Comparison of ENCODE assay signal across 8 cellular contexts in the genomic region with DNA sequence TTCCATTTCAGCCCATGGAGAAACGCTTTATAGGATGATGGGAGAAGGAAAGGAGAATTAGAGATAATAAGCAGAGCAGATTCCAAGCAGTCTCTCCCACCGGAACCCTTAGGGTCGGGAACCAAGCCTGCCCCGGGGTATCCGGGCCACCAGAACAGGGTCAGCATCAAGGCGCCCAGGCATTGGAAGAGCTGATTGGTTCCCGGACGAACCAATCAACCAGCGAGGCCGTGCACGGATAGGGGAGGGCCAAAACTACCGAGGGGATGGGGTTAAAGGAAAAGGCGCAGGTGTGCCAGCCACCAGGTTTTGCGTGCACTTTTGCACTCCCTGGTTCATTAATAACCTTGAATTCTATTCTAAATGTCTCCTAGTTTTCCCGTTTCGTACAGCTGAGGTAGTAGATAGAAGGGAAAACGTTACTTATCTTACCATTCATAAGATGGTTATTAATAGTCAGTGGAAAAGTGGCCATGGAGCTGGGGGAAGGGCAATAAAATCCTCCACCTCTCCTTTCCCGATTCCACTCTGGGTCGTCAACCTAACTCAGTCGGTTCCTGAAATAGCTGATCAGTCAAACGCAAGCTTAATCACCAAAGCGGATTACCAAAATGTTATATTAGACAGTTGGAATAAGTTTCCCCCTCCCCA. TPM values are rescaled to one million over a fixed set of nuclear protein-coding genes. Genes with fewer than 3 reads are reported as not detected.
A peak's percentile ranks its signal among the peaks of the same experiment; 100 is the strongest.
DNase-seq lines count a peak whose midpoint lies in the region; ATAC-seq and TF ChIP-seq lines count a peak whose summit lies in the region.

No MANE protein-coding gene starts in this region.

- H3K4me3 Mint-ChIP-seq in IgD-negative memory B cell: peak overlapping the region; percentile 56 to 93 (median 86)
- peak overlapping the region; percentile 80 for H3K4me3 Mint-ChIP-seq in activated T-helper 1 cell treated with anti-CD3 and anti-CD28 coated beads, Interleukin-12 subunit alpha, Interleukin-12 subunit beta, Interleukin-2, Interleukin-4 antibody, amounts not matched to agents 30 ng/mL and 10 ng/mL and 1 ng/mL, durations not matched to agents 14 hours and 24 hours and 36 hours

- DNase-seq in CD1c-positive myeloid dendritic cell (ENCODE audit: extremely low spot score) (peak; percentile 5), heart right ventricle (peak; percentile 45 to 50), osteoblast (ENCODE audit: insufficient read length, low spot score, missing footprints) (peak; percentile 89), NOMO-1 treated with dmso at 0.1 percent for 144 hours (lab: John Stamatoyannopoulos, UW; ENCODE audit: unreplicated experiment) (no peak)
- DNase-seq in activated T-helper 1 cell treated with anti-CD3 and anti-CD28 coated beads, Interleukin-12 subunit alpha, Interleukin-12 subunit beta, Interleukin-2, Interleukin-4 antibody, amounts not matched to agents 30 ng/mL and 10 ng/mL and 1 ng/mL, durations not matched to agents 14 hours and 24 hours and 36 hours (ENCODE audit: low spot score): no peak

- H3K4me2 ChIP-seq in osteoblast (ENCODE audit: insufficient read depth, low read length): peak overlapping the region; percentile 92

- peaks cover 0 to 2% (median 0%) of the 10 kb centered on the region in 3 donors for H3K9me3 Mint-ChIP-seq in IgD-negative memory B cell
- no peaks in the 10 kb centered on the region for H3K9me3 Mint-ChIP-seq in activated T-helper 1 cell treated with anti-CD3 and anti-CD28 coated beads, Interleukin-12 subunit alpha, Interleukin-12 subunit beta, Interleukin-2, Interleukin-4 antibody, amounts not matched to agents 30 ng/mL and 10 ng/mL and 1 ng/mL, durations not matched to agents 14 hours and 24 hours and 36 hours

- peaks cover 4% of the 10 kb centered on the region for H4K20me1 ChIP-seq in osteoblast (ENCODE audit: insufficient read depth, low read length)

- TF ChIP-seq CTCF in heart right ventricle (IDR thresholded peaks at IDR 0.05): no peak
- TF ChIP-seq CTCF in osteoblast (IDR thresholded peaks at IDR 0.05; ENCODE audit: extremely low read depth, low read depth, low read length): no peak

- no peaks in the 10 kb centered on the region for H3K36me3 ChIP-seq in heart right ventricle
- H3K36me3 ChIP-seq in osteoblast (ENCODE audit: insufficient read depth, low read length): no peaks in the 10 kb centered on the region

- H3K9me3 ChIP-seq in heart right ventricle: no peaks in the 10 kb centered on the region
- H3K9me3 ChIP-seq in osteoblast (ENCODE audit: low read depth, low read length): no peaks in the 10 kb centered on the region

- H3K27ac Mint-ChIP-seq in IgD-negative memory B cell: no peak overlapping the region
- no peak overlapping the region for H3K27ac Mint-ChIP-seq in activated T-helper 1 cell treated with anti-CD3 and anti-CD28 coated beads, Interleukin-12 subunit alpha, Interleukin-12 subunit beta, Interleukin-2, Interleukin-4 antibody, amounts not matched to agents 30 ng/mL and 10 ng/mL and 1 ng/mL, durations not matched to agents 14 hours and 24 hours and 36 hours

- intact Hi-C loops in activated T-helper 1 cell treated with anti-CD3 and anti-CD28 coated beads, Interleukin-12 subunit alpha, Interleukin-12 subunit beta, Interleukin-2, Interleukin-4 antibody, amounts not matched to agents 30 ng/mL and 10 ng/mL and 1 ng/mL, durations not matched to agents 14 hours and 24 hours and 36 hours (cut with micrococcal nuclease): loop anchor here (5.0 kb wide), 1 partner anchor 214 kb away; no protein-coding TSS in a partner anchor
- intact Hi-C loops in heart right ventricle (cut with DNase I): loop anchor here in 8 of 10 donors (5.0 to 10.0 kb wide), 5 partner anchors 66 to 121 kb away; no protein-coding TSS in a partner anchor

- H3K27me3 Mint-ChIP-seq in IgD-negative memory B cell: peaks cover 36% of the 10 kb centered on the region
- H3K27me3 Mint-ChIP-seq in activated T-helper 1 cell treated with anti-CD3 and anti-CD28 coated beads, Interleukin-12 subunit alpha, Interleukin-12 subunit beta, Interleukin-2, Interleukin-4 antibody, amounts not matched to agents 30 ng/mL and 10 ng/mL and 1 ng/mL, durations not matched to agents 14 hours and 24 hours and 36 hours (ENCODE audit: insufficient read depth): peaks cover 65% of the 10 kb centered on the region

- H3K79me2 ChIP-seq in osteoblast (ENCODE audit: insufficient read depth, low read length): peaks cover 24% of the 10 kb centered on the region

- H3K4me1 ChIP-seq in heart right ventricle (peaks cover 0 to 25% (median 14%) of the 10 kb centered on the region in 9 donors), osteoblast (ENCODE audit: insufficient read depth, low read length) (peaks cover 11% of the 10 kb centered on the region)

- 0% methylated on average over 22 of the region's 22 CpGs for WGBS in heart right ventricle, 2 donors

- peak overlapping the region; percentile 72 for H2AFZ ChIP-seq in osteoblast (ENCODE audit: low read length)

- ATAC-seq in heart right ventricle (peak; percentile 32 to 82 (median 73)), GM18519 (IDR thresholded peaks at IDR 0.05; ENCODE audit: low FRiP score, unreplicated experiment) (no peak)
- ATAC-seq in activated CD4-positive, CD25-positive, alpha-beta regulatory T cell treated with anti-CD3 and anti-CD28 coated beads, Interleukin-2, amount 50 U/mL, for 24 hours: no peak

- H3K4me3 ChIP-seq in heart right ventricle: peak overlapping the region; percentile 67 to 95 (median 86)
- H3K4me3 ChIP-seq in osteoblast (ENCODE audit: insufficient read depth, low read length): peak overlapping the region; percentile 86

- no peaks in the 10 kb centered on the region for H3K36me3 Mint-ChIP-seq in IgD-negative memory B cell
- H3K36me3 Mint-ChIP-seq in activated T-helper 1 cell treated with anti-CD3 and anti-CD28 coated beads, Interleukin-12 subunit alpha, Interleukin-12 subunit beta, Interleukin-2, Interleukin-4 antibody, amounts not matched to agents 30 ng/mL and 10 ng/mL and 1 ng/mL, durations not matched to agents 14 hours and 24 hours and 36 hours (ENCODE audit: low read depth): no peaks in the 10 kb centered on the region

- H3K4me1 Mint-ChIP-seq in IgD-negative memory B cell: peaks cover 6 to 16% (median 10%) of the 10 kb centered on the region in 3 donors
- peaks cover 15% of the 10 kb centered on the region for H3K4me1 Mint-ChIP-seq in activated T-helper 1 cell treated with anti-CD3 and anti-CD28 coated beads, Interleukin-12 subunit alpha, Interleukin-12 subunit beta, Interleukin-2, Interleukin-4 antibody, amounts not matched to agents 30 ng/mL and 10 ng/mL and 1 ng/mL, durations not matched to agents 14 hours and 24 hours and 36 hours (ENCODE audit: low read depth)

- H3K27ac ChIP-seq in heart right ventricle: peak overlapping the region in 9 of 10 donors; percentile 56 to 90 (median 80)
- H3K27ac ChIP-seq in osteoblast (ENCODE audit: low read depth, low read length): no peak overlapping the region

- peaks cover 0 to 15% (median 0%) of the 10 kb centered on the region in 7 donors for H3K27me3 ChIP-seq in heart right ventricle
- no peaks in the 10 kb centered on the region for H3K27me3 ChIP-seq in osteoblast (ENCODE audit: insufficient read depth, low read length)

RNA-seq across cellular contexts. Expression of gene PPM1H, which starts 1.6 kb away (rescaled TPM):
- polyA plus RNA-seq in IgD-negative memory B cell (not detected), heart right ventricle (1 to 10 TPM in 1 of 2 donors, under 1 TPM in 1; 0.62 to 1.5 TPM)
- not detected in 2 replicates for total RNA-seq in activated T-helper 1 cell treated with anti-CD3 and anti-CD28 coated beads, Interleukin-12 subunit alpha, Interleukin-12 subunit beta, Interleukin-2, Interleukin-4 antibody, amounts not matched to agents 30 ng/mL and 10 ng/mL and 1 ng/mL, durations not matched to agents 14 hours and 24 hours and 36 hours
- total RNA-seq in heart right ventricle (1 to 10 TPM; 4.4 to 7.1 (median 5.5) TPM), osteoblast (13.0 and 13.4 TPM in 2 replicates)

Comparison
In these comparisons a context has a peak if more than half of its experiments do, and no peak if none do; other contexts are left out.
1. DNase-seq: peak in CD1c-positive myeloid dendritic cell (single experiment), heart right ventricle (2 of 2) and osteoblast (single experiment); none in activated T-helper 1 cell treated with anti-CD3 and anti-CD28 coated beads, Interleukin-12 subunit alpha, Interleukin-12 subunit beta, Interleukin-2, Interleukin-4 antibody, amounts not matched to agents 30 ng/mL and 10 ng/mL and 1 ng/mL, durations not matched to agents 14 hours and 24 hours and 36 hours (single experiment) and NOMO-1 treated with dmso at 0.1 percent for 144 hours (single experiment).
2. ATAC-seq: peak in heart right ventricle (8 of 8); none in GM18519 (single experiment) and activated CD4-positive, CD25-positive, alpha-beta regulatory T cell treated with anti-CD3 and anti-CD28 coated beads, Interleukin-2, amount 50 U/mL, for 24 hours (0 of 2).